30 cellular contexts compared by ENCODE assay signal in genomic region chr2:118145207-118145606, GRCh38.
"Had no signal": no experiment of that assay in that cellular context is flagged by ENCODE, and none has a peak within 500 bp of the region (broad histone marks: within the 10 kb centered on the region; RNA-seq: fewer than 3 reads in every experiment).

No MANE protein-coding gene starts in this region.

- H3K36me3 ChIP-seq: ascending aorta, MG63, Peyer's patch had no signal

- H3K27me3 ChIP-seq: ascending aorta, MG63, Peyer's patch had no signal

- DNase-seq: activated B cell treated with CpG ODN at 0.5 μM for 24 hours; activated CD4-positive, alpha-beta T cell treated with anti-CD3 and anti-CD28 coated beads for 4 hours; activated CD4-positive, CD25-positive, alpha-beta regulatory T cell treated with anti-CD3 and anti-CD28 coated beads, Interleukin-2, amount 50 U/mL, for 72 hours; activated CD8-positive, alpha-beta T cell treated with anti-CD3 and anti-CD28 coated beads for 36 hours; activated effector memory CD4-positive, alpha-beta T cell treated with anti-CD3 and anti-CD28 coated beads, Interleukin-2, amount 50 U/mL, for 16 hours; activated naive CD4-positive, alpha-beta T cell; activated naive CD8-positive, alpha-beta T cell treated with anti-CD3 and anti-CD28 coated beads, Interleukin-2, amount 10 ng/mL, durations not matched to agents 7 days and 5 days; activated T-cell treated with anti-CD3 and anti-CD28 coated beads, Interleukin-2, amount 50 U/mL, for 1 hour; activated T-cell treated with anti-CD3 and anti-CD28 coated beads, Interleukin-2, amount 50 U/mL, for 72 hours; amygdala; MG63; NCI-H1048; NCI-H1105 treated with DMSO at 0.1 percent for 48 hours; NCI-H1436; NCI-H1694; NCI-H2029; NCI-H345; NCI-H524 treated with DMSO at 0.1 percent for 48 hours; Peyer's patch; RPMI8226; SIG-M5; SW 1271; T-helper 1 cell; T-helper 2 cell; T-helper 9 cell had no signal

- H3K27ac ChIP-seq: ascending aorta, VCaP had no signal

- H3K9me3 ChIP-seq: ascending aorta, MG63, Peyer's patch had no signal

- H3K4me1 ChIP-seq: ascending aorta, Peyer's patch had no signal

- H3K4me3 ChIP-seq: ascending aorta, K562, MG63 had no signal

- ATAC-seq: activated CD8-positive, alpha-beta T cell treated with anti-CD3 and anti-CD28 coated beads for 36 hours; activated T-cell treated with anti-CD3 and anti-CD28 coated beads, Interleukin-2, amount 50 U/mL, for 72 hours; activated T-helper 17 cell treated with anti-CD3 and anti-CD28 coated beads, Interleukin-2, amount 50 U/mL, for 72 hours; K562; Right ventricle myocardium inferior had no signal
